ENCODE assay signal across 29 cellular contexts in the genomic region with DNA sequence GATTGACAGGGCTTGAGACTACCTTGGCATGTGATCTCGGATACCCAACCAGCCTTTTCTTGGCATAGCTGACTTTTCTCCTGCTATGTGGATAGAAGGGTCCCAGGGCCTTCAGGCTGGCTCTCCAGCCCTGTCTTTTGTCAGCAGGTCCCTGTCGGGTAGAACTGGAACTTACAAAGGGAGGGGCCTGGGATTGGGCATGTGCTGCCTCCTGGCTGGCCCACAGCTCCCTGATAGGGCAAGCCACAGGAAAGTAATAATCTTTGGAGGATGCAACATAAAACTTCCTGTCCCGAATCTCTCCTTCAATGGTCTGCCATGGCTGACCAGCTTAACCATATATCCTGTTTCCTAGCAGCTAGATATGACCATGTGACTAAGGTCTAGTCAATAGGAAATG.
"Had no signal": no experiment of that assay in that cellular context is flagged by ENCODE, and none has a peak within 500 bp of the region (broad histone marks: within the 10 kb centered on the region; RNA-seq: fewer than 3 reads in every experiment).

No MANE protein-coding gene starts in this region.

- ATAC-seq: effector memory CD8-positive, alpha-beta T cell; gastroesophageal sphincter; WTC11 had no signal

- DNase-seq: activated CD4-positive, alpha-beta memory T cell treated with anti-CD3 and anti-CD28 coated beads, Interleukin-2, amount 10 ng/mL, durations not matched to agents 7 days and 5 days; activated CD4-positive, alpha-beta T cell treated with anti-CD3 and anti-CD28 coated beads for 1 hour; activated CD4-positive, alpha-beta T cell treated with anti-CD3 and anti-CD28 coated beads for 4 hours; activated CD4-positive, alpha-beta T cell treated with anti-CD3 and anti-CD28 coated beads, Interleukin-2, amount 10 ng/mL, durations not matched to agents 7 days and 5 days; activated CD4-positive, alpha-beta T cell treated with anti-CD3 and anti-CD28 coated beads, Interleukin-2, amount 50 U/mL, for 4 hours; activated CD8-positive, alpha-beta memory T cell treated with anti-CD3 and anti-CD28 coated beads, Interleukin-2, amount 50 U/mL, for 4 hours; activated gamma-delta T cell; activated naive CD4-positive, alpha-beta T cell; activated naive CD4-positive, alpha-beta T cell treated with anti-CD3 and anti-CD28 coated beads, Interleukin-2, amount 10 ng/mL, durations not matched to agents 7 days and 5 days; activated T-cell treated with anti-CD3 and anti-CD28 coated beads, Interleukin-2, amount 50 U/mL, for 1 hour; activated T-cell treated with anti-CD3 and anti-CD28 coated beads, Interleukin-2, amount 50 U/mL, for 48 hours; amniotic stem cell; anterior cingulate cortex; brain microvascular endothelial cell; dorsolateral prefrontal cortex; effector CD4-positive, alpha-beta T cell; effector memory CD8-positive, alpha-beta T cell; esophagus squamous epithelium; foreskin melanocyte; T-helper 2 cell had no signal

- H3K4me3 Mint-ChIP-seq: activated CD4-positive, alpha-beta memory T cell treated with anti-CD3 and anti-CD28 coated beads, Interleukin-2, amount 10 ng/mL, durations not matched to agents 7 days and 5 days; activated CD4-positive, alpha-beta T cell treated with anti-CD3 and anti-CD28 coated beads, Interleukin-2, amount 10 ng/mL, durations not matched to agents 7 days and 5 days; activated naive CD4-positive, alpha-beta T cell treated with anti-CD3 and anti-CD28 coated beads, Interleukin-2, amount 10 ng/mL, durations not matched to agents 7 days and 5 days; activated naive CD8-positive, alpha-beta T cell; activated T-helper 1 cell treated with anti-CD3 and anti-CD28 coated beads, Interleukin-12 subunit alpha, Interleukin-12 subunit beta, Interleukin-2, Interleukin-4 antibody, amounts not matched to agents 30 ng/mL and 10 ng/mL and 1 ng/mL, durations not matched to agents 14 hours and 24 hours and 36 hours; central memory CD8-positive, alpha-beta T cell; dendritic cell treated with granulocyte-macrophage colony-stimulating factor and Interleukin-4, amounts not matched to agents 40 ng/mL and 50 ng/mL, for 4 days; effector memory CD8-positive, alpha-beta T cell; WTC11 had no signal

- H3K4me1 Mint-ChIP-seq: activated CD4-positive, alpha-beta memory T cell treated with anti-CD3 and anti-CD28 coated beads, Interleukin-2, amount 10 ng/mL, durations not matched to agents 7 days and 5 days; activated CD4-positive, alpha-beta T cell treated with anti-CD3 and anti-CD28 coated beads, Interleukin-2, amount 10 ng/mL, durations not matched to agents 7 days and 5 days; activated naive CD4-positive, alpha-beta T cell treated with anti-CD3 and anti-CD28 coated beads, Interleukin-2, amount 10 ng/mL, durations not matched to agents 7 days and 5 days; central memory CD8-positive, alpha-beta T cell had no signal

- H3K4me3 ChIP-seq: coronary artery, dorsolateral prefrontal cortex, esophagus squamous epithelium, gastroesophageal sphincter had no signal

- H3K9me3 Mint-ChIP-seq: activated CD4-positive, alpha-beta memory T cell treated with anti-CD3 and anti-CD28 coated beads, Interleukin-2, amount 10 ng/mL, durations not matched to agents 7 days and 5 days; activated CD4-positive, alpha-beta T cell treated with anti-CD3 and anti-CD28 coated beads, Interleukin-2, amount 10 ng/mL, durations not matched to agents 7 days and 5 days; activated naive CD4-positive, alpha-beta T cell treated with anti-CD3 and anti-CD28 coated beads, Interleukin-2, amount 10 ng/mL, durations not matched to agents 7 days and 5 days; activated T-helper 1 cell treated with anti-CD3 and anti-CD28 coated beads, Interleukin-12 subunit alpha, Interleukin-12 subunit beta, Interleukin-2, Interleukin-4 antibody, amounts not matched to agents 30 ng/mL and 10 ng/mL and 1 ng/mL, durations not matched to agents 14 hours and 24 hours and 36 hours; central memory CD8-positive, alpha-beta T cell; dendritic cell treated with granulocyte-macrophage colony-stimulating factor and Interleukin-4, amounts not matched to agents 40 ng/mL and 50 ng/mL, for 4 days; effector memory CD8-positive, alpha-beta T cell had no signal

- H3K27me3 Mint-ChIP-seq: activated CD4-positive, alpha-beta memory T cell treated with anti-CD3 and anti-CD28 coated beads, Interleukin-2, amount 10 ng/mL, durations not matched to agents 7 days and 5 days; activated CD4-positive, alpha-beta T cell treated with anti-CD3 and anti-CD28 coated beads, Interleukin-2, amount 10 ng/mL, durations not matched to agents 7 days and 5 days; activated naive CD8-positive, alpha-beta T cell; central memory CD8-positive, alpha-beta T cell; dendritic cell treated with granulocyte-macrophage colony-stimulating factor and Interleukin-4, amounts not matched to agents 40 ng/mL and 50 ng/mL, for 4 days had no signal

- H3K36me3 ChIP-seq: brain microvascular endothelial cell, esophagus squamous epithelium, gastroesophageal sphincter had no signal

- H3K36me3 Mint-ChIP-seq: activated naive CD4-positive, alpha-beta T cell treated with anti-CD3 and anti-CD28 coated beads, Interleukin-2, amount 10 ng/mL, durations not matched to agents 7 days and 5 days; WTC11 had no signal

- H3K9me3 ChIP-seq: esophagus squamous epithelium had no signal

- H3K4me1 ChIP-seq: esophagus squamous epithelium, gastroesophageal sphincter had no signal

- H3K27ac ChIP-seq: brain microvascular endothelial cell, coronary artery, dorsolateral prefrontal cortex, epithelial cell of prostate, esophagus squamous epithelium, gastroesophageal sphincter, VCaP had no signal

- H3K27me3 ChIP-seq: brain microvascular endothelial cell, dorsolateral prefrontal cortex, esophagus squamous epithelium, gastroesophageal sphincter had no signal

- H3K27ac Mint-ChIP-seq: activated CD4-positive, alpha-beta memory T cell treated with anti-CD3 and anti-CD28 coated beads, Interleukin-2, amount 10 ng/mL, durations not matched to agents 7 days and 5 days; activated CD4-positive, alpha-beta T cell treated with anti-CD3 and anti-CD28 coated beads, Interleukin-2, amount 10 ng/mL, durations not matched to agents 7 days and 5 days; activated naive CD4-positive, alpha-beta T cell treated with anti-CD3 and anti-CD28 coated beads, Interleukin-2, amount 10 ng/mL, durations not matched to agents 7 days and 5 days; activated naive CD8-positive, alpha-beta T cell; activated T-helper 1 cell treated with anti-CD3 and anti-CD28 coated beads, Interleukin-12 subunit alpha, Interleukin-12 subunit beta, Interleukin-2, Interleukin-4 antibody, amounts not matched to agents 30 ng/mL and 10 ng/mL and 1 ng/mL, durations not matched to agents 14 hours and 24 hours and 36 hours; dendritic cell treated with granulocyte-macrophage colony-stimulating factor and Interleukin-4, amounts not matched to agents 40 ng/mL and 50 ng/mL, for 4 days; effector memory CD8-positive, alpha-beta T cell; WTC11 had no signal
